ENCODE assay signal across 35 cellular contexts in the genomic region with DNA sequence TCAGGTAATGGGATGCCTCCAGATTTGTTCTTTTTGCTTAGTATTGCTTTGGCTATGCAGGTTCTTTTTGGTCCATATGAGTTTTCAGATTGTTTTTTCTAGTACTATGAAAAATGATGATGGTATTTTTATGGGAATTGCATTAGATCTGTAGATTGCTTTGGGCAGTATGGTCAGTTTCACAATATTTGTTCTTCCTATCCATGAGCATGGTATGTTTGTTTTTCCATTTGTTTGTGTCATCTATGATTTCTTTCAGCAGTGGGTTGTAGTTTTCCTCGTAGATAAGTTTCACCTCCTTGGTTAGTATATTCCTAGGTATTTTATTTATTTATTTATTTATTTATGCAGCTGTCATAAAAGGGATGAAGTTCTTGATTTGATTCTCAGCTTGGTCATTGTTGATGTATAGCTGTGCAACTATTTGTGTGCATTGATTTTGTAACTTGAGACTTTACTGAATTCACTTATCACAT.
"Had no signal": no experiment of that assay in that cellular context is flagged by ENCODE, and none has a peak within 500 bp of the region (broad histone marks: within the 10 kb centered on the region; RNA-seq: fewer than 3 reads in every experiment).

No MANE protein-coding gene starts in this region.

- H3K27ac ChIP-seq: KMS-11 had no signal

- H3K36me3 ChIP-seq: MG63 had no signal

- H3K4me2 ChIP-seq: KMS-11 had no signal

- H3K4me3 ChIP-seq: MG63 had no signal

- H3K9me3 ChIP-seq: MG63 had no signal

- H3K9ac ChIP-seq: KMS-11 had no signal

- DNase-seq: Karpas-422, Kasumi-1, KG1, MG63, MM.1S, MV-4-11, NCI-H1048, NCI-H1092, NCI-H1092 treated with DMSO at 0.1 percent for 48 hours, NCI-H1105, NCI-H1105 treated with DMSO at 0.1 percent for 48 hours, NCI-H1417, NCI-H1417 treated with DMSO at 0.1 percent for 48 hours, NCI-H1436, NCI-H1436 treated with DMSO at 0.1 percent for 48 hours, NCI-H146, NCI-H1694, NCI-H1694 treated with DMSO at 0.1 percent for 48 hours, NCI-H187, NCI-H187 treated with DMSO at 0.1 percent for 48 hours, NCI-H1930, NCI-H2029, NCI-H2029 treated with DMSO at 0.1 percent for 48 hours, NCI-H2081, NCI-H2081 treated with DMSO at 0.1 percent for 48 hours, NCI-H2107, NCI-H2171, NCI-H2171 treated with DMSO at 0.1 percent for 48 hours, NCI-H2227 treated with DMSO at 0.1 percent for 48 hours, NCI-H226, NCI-H345, NCI-H446, NCI-H446 treated with DMSO at 0.1 percent for 48 hours, NCI-H510A had no signal
